ENCODE assay signal across 28 cellular contexts in genomic region chr6:14930366-14930989, GRCh38.
DNase-seq lines count a peak whose midpoint lies in the region; ATAC-seq and TF ChIP-seq lines count a peak whose summit lies in the region.
"Had no signal": no experiment of that assay in that cellular context is flagged by ENCODE, and none has a peak within 500 bp of the region (broad histone marks: within the 10 kb centered on the region; RNA-seq: fewer than 3 reads in every experiment).

No MANE protein-coding gene starts in this region.

- no peaks in the 10 kb centered on the region for H3K36me3 Mint-ChIP-seq in activated T-cell treated with anti-CD3 and anti-CD28 coated beads, Interleukin-2, amount 50 U/mL, for 24 hours (ENCODE audit: low read depth)
- peaks cover 2% of the 10 kb centered on the region for H3K36me3 Mint-ChIP-seq in activated T-cell treated with anti-CD3 and anti-CD28 coated beads, Interleukin-2, amount 50 U/mL, for 4 hours (ENCODE audit: insufficient read depth)
- H3K36me3 Mint-ChIP-seq in dendritic cell treated with granulocyte-macrophage colony-stimulating factor and Interleukin-4, amounts not matched to agents 40 ng/mL and 50 ng/mL, for 4 days (ENCODE audit: low read depth): no peaks in the 10 kb centered on the region
- H3K36me3 Mint-ChIP-seq in stimulated activated memory B cell treated with anti-CD40 and anti-IgM and Interleukin-4, amounts not matched to agents 10 μg/mL and 1 μg/mL and 100 μg/mL, for 72 hours: no peaks in the 10 kb centered on the region
- H3K36me3 Mint-ChIP-seq: neural progenitor cell had no signal

- POLR2A ChIA-PET in PC-9 (lab: Charles Lee; ENCODE audit: unreplicated experiment): interaction anchor here (0.5 to 0.6 kb wide), 2 partner anchors 659 to 1205 kb away, joined by 3 to 9 read pairs; no protein-coding TSS in a partner anchor

- no peaks in the 10 kb centered on the region for H3K36me3 ChIP-seq in PC-9 (ENCODE audit: low read depth)
- H3K36me3 ChIP-seq in ovary: no peaks in the 10 kb centered on the region
- no peaks in the 10 kb centered on the region for H3K36me3 ChIP-seq in heart left ventricle
- H3K36me3 ChIP-seq: cardiac muscle cell, esophagus squamous epithelium, neural progenitor cell, right lobe of liver had no signal

- H3K9me2 ChIP-seq in PC-9 (ENCODE audit: insufficient read depth): no peaks in the 10 kb centered on the region

- H3K27me3 ChIP-seq in PC-9 (ENCODE audit: insufficient read depth, low read depth): no peaks in the 10 kb centered on the region
- no peaks in the 10 kb centered on the region for H3K27me3 ChIP-seq in ovary
- H3K27me3 ChIP-seq in heart left ventricle: no peaks in the 10 kb centered on the region
- H3K27me3 ChIP-seq: cardiac muscle cell, esophagus squamous epithelium, neural progenitor cell, right lobe of liver had no signal

- H3K79me2 ChIP-seq in PC-9 (ENCODE audit: low read depth): no peaks in the 10 kb centered on the region

- no peaks in the 10 kb centered on the region for H3K9me3 Mint-ChIP-seq in activated T-cell treated with anti-CD3 and anti-CD28 coated beads, Interleukin-2, amount 50 U/mL, for 24 hours
- H3K9me3 Mint-ChIP-seq in activated T-cell treated with anti-CD3 and anti-CD28 coated beads, Interleukin-2, amount 50 U/mL, for 4 hours: no peaks in the 10 kb centered on the region
- no peaks in the 10 kb centered on the region for H3K9me3 Mint-ChIP-seq in dendritic cell treated with granulocyte-macrophage colony-stimulating factor and Interleukin-4, amounts not matched to agents 40 ng/mL and 50 ng/mL, for 4 days
- H3K9me3 Mint-ChIP-seq in stimulated activated memory B cell treated with anti-CD40 and anti-IgM and Interleukin-4, amounts not matched to agents 10 μg/mL and 1 μg/mL and 100 μg/mL, for 72 hours: peaks cover 3% of the 10 kb centered on the region
- H3K9me3 Mint-ChIP-seq: activated naive CD4-positive, alpha-beta T cell treated with anti-CD3 and anti-CD28 coated beads, Interleukin-2, amount 50 U/mL, for 72 hours; CD4-positive, alpha-beta T cell; effector memory CD8-positive, alpha-beta T cell had no signal

- H3K27ac ChIP-seq in PC-9 (peak overlapping the region; percentile 53), ovary (no peak overlapping the region), heart left ventricle (no peak overlapping the region)
- H3K27ac ChIP-seq: cardiac muscle cell, coronary artery, neural progenitor cell, right lobe of liver had no signal

- BruUV-seq in PC-9 (replicated peaks; lab: Mats Ljungman, UMichigan): no TSS peak

- H4K20me1 ChIP-seq in PC-9 (ENCODE audit: insufficient read depth): no peaks in the 10 kb centered on the region

- H3K4me1 ChIP-seq in PC-9 (replicated peaks; ENCODE audit: insufficient read depth) (peaks cover 20% of the 10 kb centered on the region), ovary (ENCODE audit: insufficient read depth) (no peaks in the 10 kb centered on the region), heart left ventricle (peaks cover 0 to 20% (median 5%) of the 10 kb centered on the region in 12 donors)

- peaks cover 4% of the 10 kb centered on the region; the same call in 1 of the 2 replicates for H3F3A ChIP-seq in PC-9 (ENCODE audit: insufficient read depth, low read depth)

- TF ChIP-seq POLR2A in ovary (IDR thresholded peaks at IDR 0.05): no peak
- TF ChIP-seq POLR2A in heart left ventricle (IDR thresholded peaks at IDR 0.05): no peak

- ATAC-seq in activated T-cell treated with anti-CD3 and anti-CD28 coated beads, Interleukin-2, amount 50 U/mL, for 4 hours: no peak
- ATAC-seq in stimulated activated memory B cell treated with anti-CD40 and anti-IgM and Interleukin-4, amounts not matched to agents 10 μg/mL and 1 μg/mL and 100 μg/mL, for 72 hours: no peak
- no peak for ATAC-seq in HG02623 (IDR thresholded peaks at IDR 0.05; ENCODE audit: unreplicated experiment)
- no peak for ATAC-seq in heart left ventricle
- ATAC-seq: effector memory CD8-positive, alpha-beta T cell; right lobe of liver had no signal

- TF ChIP-seq EP300 in ovary (IDR thresholded peaks at IDR 0.05): no peak

- peak overlapping the region; percentile 32 for H3K4me2 ChIP-seq in PC-9
- H3K4me2 ChIP-seq: neural progenitor cell had no signal

- no peak overlapping the region; the same call in 1 of the 2 replicates for H2AFZ ChIP-seq in PC-9
- H2AFZ ChIP-seq: neural progenitor cell had no signal

- WGBS in ovary, 3 donors: 94 to 98% (median 97%) methylated on average over 2 of the region's 2 CpGs
- WGBS in heart left ventricle, 4 donors: 90 to 96% (median 94%) methylated on average over 2 of the region's 2 CpGs

- H3K27ac Mint-ChIP-seq in activated T-cell treated with anti-CD3 and anti-CD28 coated beads, Interleukin-2, amount 50 U/mL, for 24 hours: peak overlapping the region; percentile 14
- peak overlapping the region; percentile 65 for H3K27ac Mint-ChIP-seq in dendritic cell treated with granulocyte-macrophage colony-stimulating factor and Interleukin-4, amounts not matched to agents 40 ng/mL and 50 ng/mL, for 4 days
- peak overlapping the region; percentile 0 for H3K27ac Mint-ChIP-seq in stimulated activated memory B cell treated with anti-CD40 and anti-IgM and Interleukin-4, amounts not matched to agents 10 μg/mL and 1 μg/mL and 100 μg/mL, for 72 hours
- H3K27ac Mint-ChIP-seq: activated naive CD4-positive, alpha-beta T cell treated with anti-CD3 and anti-CD28 coated beads, Interleukin-2, amount 50 U/mL, for 72 hours; CD4-positive, alpha-beta T cell; effector memory CD8-positive, alpha-beta T cell; IgD-negative memory B cell; neural progenitor cell had no signal

- H3K27me3 Mint-ChIP-seq in activated T-cell treated with anti-CD3 and anti-CD28 coated beads, Interleukin-2, amount 50 U/mL, for 24 hours: no peaks in the 10 kb centered on the region
- H3K27me3 Mint-ChIP-seq in activated T-cell treated with anti-CD3 and anti-CD28 coated beads, Interleukin-2, amount 50 U/mL, for 4 hours (ENCODE audit: low read depth): no peaks in the 10 kb centered on the region
- peaks cover 3% of the 10 kb centered on the region for H3K27me3 Mint-ChIP-seq in dendritic cell treated with granulocyte-macrophage colony-stimulating factor and Interleukin-4, amounts not matched to agents 40 ng/mL and 50 ng/mL, for 4 days
- H3K27me3 Mint-ChIP-seq in stimulated activated memory B cell treated with anti-CD40 and anti-IgM and Interleukin-4, amounts not matched to agents 10 μg/mL and 1 μg/mL and 100 μg/mL, for 72 hours: no peaks in the 10 kb centered on the region
- H3K27me3 Mint-ChIP-seq: CD4-positive, alpha-beta T cell; IgD-negative memory B cell had no signal

- H3K4me3 Mint-ChIP-seq in activated T-cell treated with anti-CD3 and anti-CD28 coated beads, Interleukin-2, amount 50 U/mL, for 24 hours: no peak overlapping the region
- no peak overlapping the region for H3K4me3 Mint-ChIP-seq in activated T-cell treated with anti-CD3 and anti-CD28 coated beads, Interleukin-2, amount 50 U/mL, for 4 hours
- no peak overlapping the region for H3K4me3 Mint-ChIP-seq in dendritic cell treated with granulocyte-macrophage colony-stimulating factor and Interleukin-4, amounts not matched to agents 40 ng/mL and 50 ng/mL, for 4 days
- no peak overlapping the region for H3K4me3 Mint-ChIP-seq in stimulated activated memory B cell treated with anti-CD40 and anti-IgM and Interleukin-4, amounts not matched to agents 10 μg/mL and 1 μg/mL and 100 μg/mL, for 72 hours
- H3K4me3 Mint-ChIP-seq: CD4-positive, alpha-beta T cell; effector memory CD8-positive, alpha-beta T cell; neural progenitor cell had no signal

- intact Hi-C loops in PC-9 (cut with micrococcal nuclease; ENCODE audit: unreplicated experiment) (loop anchor here (1.0 kb wide), 1 partner anchor 186 kb away; no protein-coding TSS in a partner anchor), ovary (cut with DNase I) (no loop called here), heart left ventricle (cut with DNase I) (no loop called here)
- intact Hi-C loops in dendritic cell treated with granulocyte-macrophage colony-stimulating factor and Interleukin-4, amounts not matched to agents 40 ng/mL and 50 ng/mL, for 4 days (cut with micrococcal nuclease): no loop called here

- H3K4me1 Mint-ChIP-seq in activated T-cell treated with anti-CD3 and anti-CD28 coated beads, Interleukin-2, amount 50 U/mL, for 24 hours (ENCODE audit: low read depth): peaks cover 8% of the 10 kb centered on the region
- no peaks in the 10 kb centered on the region for H3K4me1 Mint-ChIP-seq in activated T-cell treated with anti-CD3 and anti-CD28 coated beads, Interleukin-2, amount 50 U/mL, for 4 hours (ENCODE audit: low read depth)
- peaks cover 73% of the 10 kb centered on the region for H3K4me1 Mint-ChIP-seq in dendritic cell treated with granulocyte-macrophage colony-stimulating factor and Interleukin-4, amounts not matched to agents 40 ng/mL and 50 ng/mL, for 4 days (ENCODE audit: low read depth)
- H3K4me1 Mint-ChIP-seq in stimulated activated memory B cell treated with anti-CD40 and anti-IgM and Interleukin-4, amounts not matched to agents 10 μg/mL and 1 μg/mL and 100 μg/mL, for 72 hours: peaks cover 12% of the 10 kb centered on the region

- H3K9me3 ChIP-seq in PC-9 (ENCODE audit: insufficient read depth, low read depth) (no peaks in the 10 kb centered on the region), ovary (no peaks in the 10 kb centered on the region), heart left ventricle (no peaks in the 10 kb centered on the region)
- H3K9me3 ChIP-seq: esophagus squamous epithelium, right lobe of liver had no signal

- no peak overlapping the region for H3K4me3 ChIP-seq in PC-9
- H3K4me3 ChIP-seq in ovary: no peak overlapping the region
- no peak overlapping the region for H3K4me3 ChIP-seq in heart left ventricle
- H3K4me3 ChIP-seq: cardiac muscle cell, coronary artery, esophagus squamous epithelium, neural progenitor cell, right lobe of liver had no signal

- no peak for TF ChIP-seq CTCF in PC-9 (conservative IDR thresholded peaks at IDR 0.05)
- TF ChIP-seq CTCF in ovary (IDR thresholded peaks at IDR 0.05): no peak
- TF ChIP-seq CTCF in heart left ventricle (IDR thresholded peaks at IDR 0.05): no peak

- no peak for DNase-seq in activated T-cell treated with anti-CD3 and anti-CD28 coated beads, Interleukin-2, amount 50 U/mL, for 24 hours
- no peak for DNase-seq in activated T-cell treated with anti-CD3 and anti-CD28 coated beads, Interleukin-2, amount 50 U/mL, for 4 hours
- DNase-seq in PC-9 (peak; percentile 64 to 81), ovary (no peak), heart left ventricle (no peak)
- DNase-seq: anterior cingulate cortex; CD4-positive, alpha-beta T cell; effector memory CD8-positive, alpha-beta T cell; EL; esophagus squamous epithelium; foreskin melanocyte; GOT3; NCI-H1092 treated with DMSO at 0.1 percent for 48 hours; NCI-H2029; NCI-H526 treated with DMSO at 0.1 percent for 48 hours; posterior cingulate gyrus; stimulated activated CD4-positive, alpha-beta T cell treated with anti-CD3 and anti-CD28 coated beads, Interleukin-12 subunit alpha, Interleukin-12 subunit beta, amount 100 ng/mL, for 4 hours; stimulated activated CD4-positive, alpha-beta T cell treated with anti-CD3 and anti-CD28 coated beads, Interleukin-4, amount 100 ng/mL, for 24 hours; stimulated activated naive CD4-positive, alpha-beta T cell treated with Interleukin-2 at 50 U/mL for 16 hours had no signal

- CTCF ChIA-PET in PC-9 (lab: Charles Lee): no interaction called here

Comparison
In these comparisons a context has a peak if more than half of its experiments do, and no peak if none do; other contexts are left out.
1. DNase-seq: peak in PC-9 (2 of 2); none in activated T-cell treated with anti-CD3 and anti-CD28 coated beads, Interleukin-2, amount 50 U/mL, for 24 hours (single experiment), activated T-cell treated with anti-CD3 and anti-CD28 coated beads, Interleukin-2, amount 50 U/mL, for 4 hours (single experiment), ovary (0 of 5) and heart left ventricle (0 of 5).
2. H3K27ac Mint-ChIP-seq: peak in every context shown above with its lines; median percentile 65 in dendritic cell treated with granulocyte-macrophage colony-stimulating factor and Interleukin-4, amounts not matched to agents 40 ng/mL and 50 ng/mL, for 4 days; 14 in activated T-cell treated with anti-CD3 and anti-CD28 coated beads, Interleukin-2, amount 50 U/mL, for 24 hours; 0 in stimulated activated memory B cell treated with anti-CD40 and anti-IgM and Interleukin-4, amounts not matched to agents 10 μg/mL and 1 μg/mL and 100 μg/mL, for 72 hours.